In the genomic region with DNA sequence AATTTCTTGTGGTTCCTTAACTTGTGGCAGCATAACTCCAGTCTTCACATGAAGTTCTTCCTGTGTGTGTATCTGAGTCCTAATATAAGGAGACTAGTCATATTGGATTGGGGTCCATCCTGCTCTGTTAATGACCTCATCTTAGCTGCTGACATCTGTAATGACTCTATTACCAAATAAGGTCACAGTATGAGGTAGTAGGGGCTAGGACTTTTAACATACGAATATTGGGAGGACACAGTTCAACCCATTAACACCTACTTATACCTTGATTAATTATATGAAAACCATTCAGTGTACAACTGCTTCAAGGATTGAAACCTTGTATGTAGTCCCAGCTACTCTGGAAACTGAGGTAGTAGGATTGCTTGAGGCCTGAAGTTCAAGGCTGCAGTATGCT, we compare ENCODE assay signal across 1 cellular context.
TF ChIP-seq lines count a peak whose summit lies in the region.

No MANE protein-coding gene starts in this region.

TF ChIP-seq in K562, 482 proteins besides CTCF, POLR2A, EP300 and RAD21:
- TF ChIP-seq ZNF282 (CRISPR knock-in tag; IDR thresholded peaks at IDR 0.05) (no peak), FOXA1 (IDR thresholded peaks at IDR 0.05; ENCODE audit: borderline replicate concordance) (no peak)
- TF ChIP-seq, protein P1, sequence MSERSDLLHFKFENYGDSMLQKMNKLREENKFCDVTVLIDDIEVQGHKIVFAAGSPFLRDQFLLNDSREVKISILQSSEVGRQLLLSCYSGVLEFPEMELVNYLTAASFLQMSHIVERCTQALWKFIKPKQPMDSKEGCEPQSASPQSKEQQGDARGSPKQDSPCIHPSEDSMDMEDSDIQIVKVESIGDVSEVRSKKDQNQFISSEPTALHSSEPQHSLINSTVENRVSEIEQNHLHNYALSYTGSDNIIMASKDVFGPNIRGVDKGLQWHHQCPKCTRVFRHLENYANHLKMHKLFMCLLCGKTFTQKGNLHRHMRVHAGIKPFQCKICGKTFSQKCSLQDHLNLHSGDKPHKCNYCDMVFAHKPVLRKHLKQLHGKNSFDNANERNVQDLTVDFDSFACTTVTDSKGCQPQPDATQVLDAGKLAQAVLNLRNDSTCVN (CRISPR knock-in tag; IDR thresholded peaks at IDR 0.05) = no peak
